ENCODE assay signal across 37 cellular contexts in the genomic region with DNA sequence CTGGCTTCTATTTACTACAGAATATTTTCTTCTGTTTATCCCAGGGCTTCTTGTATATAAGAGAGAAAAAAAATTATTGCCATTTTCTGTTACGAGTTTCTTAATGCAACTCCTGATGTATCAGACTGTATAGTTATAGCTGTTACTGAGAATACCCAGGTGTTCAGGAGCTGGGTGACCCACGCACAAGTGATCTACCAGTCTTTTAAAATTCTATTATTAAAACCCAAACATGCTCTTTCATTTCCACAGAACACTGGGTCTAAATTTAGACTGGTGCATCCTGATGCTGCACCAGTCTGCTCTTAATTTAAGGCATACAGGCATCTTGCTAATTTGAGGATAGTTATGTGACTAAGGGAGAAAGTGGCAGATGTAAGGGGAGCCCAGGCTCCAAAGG.
"Had no signal": no experiment of that assay in that cellular context is flagged by ENCODE, and none has a peak within 500 bp of the region (broad histone marks: within the 10 kb centered on the region; RNA-seq: fewer than 3 reads in every experiment).

No MANE protein-coding gene starts in this region.

- H3K4me1 ChIP-seq: adrenal gland, ascending aorta, body of pancreas, breast epithelium had no signal

- H3K9me3 Mint-ChIP-seq: activated naive CD4-positive, alpha-beta T cell treated with anti-CD3 and anti-CD28 coated beads, Interleukin-2, amount 10 ng/mL, durations not matched to agents 7 days and 5 days; activated naive CD4-positive, alpha-beta T cell treated with anti-CD3 and anti-CD28 coated beads, Interleukin-2, amount 50 U/mL, for 24 hours; activated naive CD4-positive, alpha-beta T cell treated with anti-CD3 and anti-CD28 coated beads, Interleukin-2, amount 50 U/mL, for 72 hours; activated naive CD8-positive, alpha-beta T cell treated with anti-CD3 and anti-CD28 coated beads for 36 hours; activated naive CD8-positive, alpha-beta T cell treated with anti-CD3 and anti-CD28 coated beads, Interleukin-2, amount 10 ng/mL, durations not matched to agents 7 days and 5 days; activated naive CD8-positive, alpha-beta T cell treated with anti-CD3 and anti-CD28 coated beads, Interleukin-2, amount 50 U/mL, for 24 hours; activated T-cell treated with anti-CD3 and anti-CD28 coated beads, Interleukin-2, amount 50 U/mL, for 24 hours; activated T-cell treated with anti-CD3 and anti-CD28 coated beads, Interleukin-2, amount 50 U/mL, for 4 hours; activated T-cell treated with anti-CD3 and anti-CD28 coated beads, Interleukin-2, amount 50 U/mL, for 72 hours; activated T-helper 1 cell treated with anti-CD3 and anti-CD28 coated beads, Interleukin-12 subunit alpha, Interleukin-12 subunit beta, Interleukin-2, Interleukin-4 antibody, amounts not matched to agents 30 ng/mL and 10 ng/mL and 1 ng/mL, durations not matched to agents 14 hours and 24 hours and 36 hours; activated T-helper 17 cell treated with anti-CD3 and anti-CD28 coated beads, Interleukin-2, amount 50 U/mL, for 72 hours; activated T-helper 2 cell treated with anti-CD3 and anti-CD28 coated beads, Interferon-gamma antibody, Interleukin-2, Interleukin-4, amounts not matched to agents 10 μg/mL and 5 μg/mL and 100 μg/mL, durations not matched to agents 14 hours and 24 hours and 36 hours; central memory CD8-positive, alpha-beta T cell had no signal

- H3K27me3 Mint-ChIP-seq: brain had no signal

- DNase-seq: activated effector memory CD4-positive, alpha-beta T cell treated with anti-CD3 and anti-CD28 coated beads, Interleukin-2, amount 50 U/mL, for 16 hours; activated effector memory CD4-positive, alpha-beta T cell treated with Interleukin-2 at 50 U/mL for 16 hours; activated gamma-delta T cell; activated gamma-delta T cell treated with Interleukin-2 at 50 U/mL for 16 hours; activated naive CD4-positive, alpha-beta T cell; activated naive CD4-positive, alpha-beta T cell treated with anti-CD3 and anti-CD28 coated beads for 36 hours; activated naive CD4-positive, alpha-beta T cell treated with anti-CD3 and anti-CD28 coated beads, Interleukin-2, amount 10 ng/mL, durations not matched to agents 7 days and 5 days; activated naive CD4-positive, alpha-beta T cell treated with anti-CD3 and anti-CD28 coated beads, Interleukin-2, amount 50 U/mL, for 16 hours; activated naive CD4-positive, alpha-beta T cell treated with Interleukin-2 at 50 U/mL for 16 hours; activated naive CD8-positive, alpha-beta T cell treated with anti-CD3 and anti-CD28 coated beads for 36 hours; activated naive CD8-positive, alpha-beta T cell treated with anti-CD3 and anti-CD28 coated beads, Interleukin-2, amount 10 ng/mL, durations not matched to agents 7 days and 5 days; activated naive CD8-positive, alpha-beta T cell treated with anti-CD3 and anti-CD28 coated beads, Interleukin-2, amount 50 U/mL, for 24 hours; activated T-cell treated with anti-CD3 and anti-CD28 coated beads for 4 hours; activated T-cell treated with anti-CD3 and anti-CD28 coated beads, Interleukin-2, amount 50 U/mL, for 1 hour; activated T-cell treated with anti-CD3 and anti-CD28 coated beads, Interleukin-2, amount 50 U/mL, for 24 hours; activated T-cell treated with anti-CD3 and anti-CD28 coated beads, Interleukin-2, amount 50 U/mL, for 4 hours; activated T-cell treated with anti-CD3 and anti-CD28 coated beads, Interleukin-2, amount 50 U/mL, for 48 hours; activated T-cell treated with anti-CD3 and anti-CD28 coated beads, Interleukin-2, amount 50 U/mL, for 72 hours; adrenal gland; amniotic stem cell; amygdala; aorta; body of pancreas; brain microvascular endothelial cell; central memory CD4-positive, alpha-beta T cell; cerebellar nuclear complex had no signal

- H3K4me3 ChIP-seq: adrenal gland, ascending aorta, body of pancreas, breast epithelium, cardiac muscle cell had no signal

- H3K27ac ChIP-seq: adrenal gland, ascending aorta, body of pancreas, brain microvascular endothelial cell, breast epithelium, cardiac muscle cell had no signal

- H3K9me3 ChIP-seq: adrenal gland, ascending aorta, body of pancreas, breast epithelium had no signal

- H3K4me3 Mint-ChIP-seq: activated naive CD4-positive, alpha-beta T cell treated with anti-CD3 and anti-CD28 coated beads for 36 hours; activated naive CD4-positive, alpha-beta T cell treated with anti-CD3 and anti-CD28 coated beads, Interleukin-2, amount 10 ng/mL, durations not matched to agents 7 days and 5 days; activated naive CD4-positive, alpha-beta T cell treated with anti-CD3 and anti-CD28 coated beads, Interleukin-2, amount 50 U/mL, for 24 hours; activated naive CD8-positive, alpha-beta T cell; activated naive CD8-positive, alpha-beta T cell treated with anti-CD3 and anti-CD28 coated beads for 36 hours; activated naive CD8-positive, alpha-beta T cell treated with anti-CD3 and anti-CD28 coated beads, Interleukin-2, amount 10 ng/mL, durations not matched to agents 7 days and 5 days; activated naive CD8-positive, alpha-beta T cell treated with anti-CD3 and anti-CD28 coated beads, Interleukin-2, amount 50 U/mL, for 24 hours; activated T-cell treated with anti-CD3 and anti-CD28 coated beads, Interleukin-2, amount 50 U/mL, for 24 hours; activated T-cell treated with anti-CD3 and anti-CD28 coated beads, Interleukin-2, amount 50 U/mL, for 4 hours; activated T-cell treated with anti-CD3 and anti-CD28 coated beads, Interleukin-2, amount 50 U/mL, for 72 hours; activated T-helper 1 cell treated with anti-CD3 and anti-CD28 coated beads, Interleukin-12 subunit alpha, Interleukin-12 subunit beta, Interleukin-2, Interleukin-4 antibody, amounts not matched to agents 30 ng/mL and 10 ng/mL and 1 ng/mL, durations not matched to agents 14 hours and 24 hours and 36 hours; activated T-helper 17 cell treated with anti-CD3 and anti-CD28 coated beads, Interleukin-2, amount 50 U/mL, for 72 hours; brain; central memory CD8-positive, alpha-beta T cell had no signal

- H3K36me3 ChIP-seq: adrenal gland, ascending aorta, brain microvascular endothelial cell, breast epithelium, cardiac muscle cell had no signal

- ATAC-seq: activated naive CD4-positive, alpha-beta T cell treated with anti-CD3 and anti-CD28 coated beads, Interleukin-2, amount 50 U/mL, for 72 hours; activated naive CD8-positive, alpha-beta T cell treated with anti-CD3 and anti-CD28 coated beads, Interleukin-2, amount 50 U/mL, for 24 hours; activated T-cell treated with anti-CD3 and anti-CD28 coated beads, Interleukin-2, amount 50 U/mL, for 4 hours; activated T-cell treated with anti-CD3 and anti-CD28 coated beads, Interleukin-2, amount 50 U/mL, for 72 hours; body of pancreas had no signal

- H3K4me1 Mint-ChIP-seq: activated naive CD4-positive, alpha-beta T cell treated with anti-CD3 and anti-CD28 coated beads, Interleukin-2, amount 10 ng/mL, durations not matched to agents 7 days and 5 days; activated naive CD4-positive, alpha-beta T cell treated with anti-CD3 and anti-CD28 coated beads, Interleukin-2, amount 50 U/mL, for 24 hours; activated naive CD8-positive, alpha-beta T cell treated with anti-CD3 and anti-CD28 coated beads for 36 hours; activated T-helper 17 cell treated with anti-CD3 and anti-CD28 coated beads, Interleukin-2, amount 50 U/mL, for 72 hours; central memory CD8-positive, alpha-beta T cell had no signal

- H3K27me3 ChIP-seq: ascending aorta, body of pancreas, brain microvascular endothelial cell, cardiac muscle cell had no signal

- H3K36me3 Mint-ChIP-seq: activated naive CD4-positive, alpha-beta T cell treated with anti-CD3 and anti-CD28 coated beads, Interleukin-2, amount 10 ng/mL, durations not matched to agents 7 days and 5 days; activated naive CD4-positive, alpha-beta T cell treated with anti-CD3 and anti-CD28 coated beads, Interleukin-2, amount 50 U/mL, for 72 hours; activated naive CD8-positive, alpha-beta T cell; activated naive CD8-positive, alpha-beta T cell treated with anti-CD3 and anti-CD28 coated beads for 36 hours; activated naive CD8-positive, alpha-beta T cell treated with anti-CD3 and anti-CD28 coated beads, Interleukin-2, amount 10 ng/mL, durations not matched to agents 7 days and 5 days; brain had no signal

- H3K27ac Mint-ChIP-seq: activated naive CD4-positive, alpha-beta T cell treated with anti-CD3 and anti-CD28 coated beads for 36 hours; activated naive CD4-positive, alpha-beta T cell treated with anti-CD3 and anti-CD28 coated beads, Interleukin-2, amount 10 ng/mL, durations not matched to agents 7 days and 5 days; activated naive CD4-positive, alpha-beta T cell treated with anti-CD3 and anti-CD28 coated beads, Interleukin-2, amount 50 U/mL, for 24 hours; activated naive CD4-positive, alpha-beta T cell treated with anti-CD3 and anti-CD28 coated beads, Interleukin-2, amount 50 U/mL, for 72 hours; activated naive CD8-positive, alpha-beta T cell; activated naive CD8-positive, alpha-beta T cell treated with anti-CD3 and anti-CD28 coated beads for 36 hours; activated naive CD8-positive, alpha-beta T cell treated with anti-CD3 and anti-CD28 coated beads, Interleukin-2, amount 10 ng/mL, durations not matched to agents 7 days and 5 days; activated naive CD8-positive, alpha-beta T cell treated with anti-CD3 and anti-CD28 coated beads, Interleukin-2, amount 50 U/mL, for 24 hours; activated T-cell treated with anti-CD3 and anti-CD28 coated beads, Interleukin-2, amount 50 U/mL, for 24 hours; activated T-cell treated with anti-CD3 and anti-CD28 coated beads, Interleukin-2, amount 50 U/mL, for 72 hours; activated T-helper 1 cell treated with anti-CD3 and anti-CD28 coated beads, Interleukin-12 subunit alpha, Interleukin-12 subunit beta, Interleukin-2, Interleukin-4 antibody, amounts not matched to agents 30 ng/mL and 10 ng/mL and 1 ng/mL, durations not matched to agents 14 hours and 24 hours and 36 hours; activated T-helper 17 cell treated with anti-CD3 and anti-CD28 coated beads, Interleukin-2, amount 50 U/mL, for 72 hours; activated T-helper 2 cell treated with anti-CD3 and anti-CD28 coated beads, Interferon-gamma antibody, Interleukin-2, Interleukin-4, amounts not matched to agents 10 μg/mL and 5 μg/mL and 100 μg/mL, durations not matched to agents 14 hours and 24 hours and 36 hours; brain had no signal
